22 cellular contexts compared by ENCODE assay signal in genomic region chr9:68808481-68808880, GRCh38.
DNase-seq lines count a peak whose midpoint lies in the region; ATAC-seq and TF ChIP-seq lines count a peak whose summit lies in the region.
"Had no signal": no experiment of that assay in that cellular context is flagged by ENCODE, and none has a peak within 500 bp of the region (broad histone marks: within the 10 kb centered on the region; RNA-seq: fewer than 3 reads in every experiment).

No MANE protein-coding gene starts in this region.

- no peaks in the 10 kb centered on the region for H3K4me1 ChIP-seq in SK-N-SH (ENCODE audit: control insufficient read depth in 1 of 2, insufficient read depth in 2 of 2, low read depth in 1 of 2, low read length in 1 of 2)
- H3K4me1 ChIP-seq: vagina had no signal

- DNase-seq in COR-L47 (lab: John Stamatoyannopoulos, UW) (peak; percentile 52), NCI-H1092 treated with DMSO at 0.1 percent for 48 hours (lab: John Stamatoyannopoulos, UW) (peak; percentile 91), NCI-H2029 treated with DMSO at 0.1 percent for 48 hours (lab: John Stamatoyannopoulos, UW) (peak; percentile 89), SHP77 (lab: John Stamatoyannopoulos, UW) (peak; percentile 36 to 65), OCI-M1 (lab: John Stamatoyannopoulos, UW) (no peak), SK-N-SH (no peak)
- DNase-seq: activated CD4-positive, alpha-beta T cell treated with anti-CD3 and anti-CD28 coated beads, Interleukin-2, amount 50 U/mL, for 4 hours; activated CD8-positive, alpha-beta memory T cell treated with anti-CD3 and anti-CD28 coated beads, Interleukin-2, amount 50 U/mL, for 4 hours; brain microvascular endothelial cell; effector memory CD8-positive, alpha-beta T cell; foreskin melanocyte; sigmoid colon; stimulated activated CD4-positive, alpha-beta T cell treated with anti-CD3 and anti-CD28 coated beads, Interleukin-15, amount 100 ng/mL, for 24 hours; stimulated activated CD8-positive, alpha-beta memory T cell treated with anti-CD3 and anti-CD28 coated beads, Interleukin-4, amount 100 ng/mL, for 48 hours had no signal

- TF ChIP-seq RAD21 in SK-N-SH (IDR thresholded peaks at IDR 0.05; ENCODE audit: low read length): no peak

- POLR2A ChIA-PET in SK-N-SH (lab: Yijun Ruan, JAX): no interaction called here

- CTCF ChIA-PET in SK-N-SH (lab: Yijun Ruan, JAX): no interaction called here

- H3K27me3 ChIP-seq in SK-N-SH (ENCODE audit: insufficient read depth): peaks cover 24% of the 10 kb centered on the region
- H3K27me3 ChIP-seq: BLaER1, brain microvascular endothelial cell, hepatocyte, sigmoid colon, vagina had no signal

- ATAC-seq in GM18505 (IDR thresholded peaks at IDR 0.05; ENCODE audit: unreplicated experiment) (no peak), GM18870 (IDR thresholded peaks at IDR 0.05; ENCODE audit: unreplicated experiment) (no peak)
- ATAC-seq: activated T-helper 17 cell treated with anti-CD3 and anti-CD28 coated beads, Interleukin-2, amount 50 U/mL, for 72 hours; effector memory CD8-positive, alpha-beta T cell; esophagus mucosa; WTC11 had no signal

- no peaks in the 10 kb centered on the region for H4K20me1 ChIP-seq in SK-N-SH (ENCODE audit: insufficient read depth)
- H4K20me1 ChIP-seq: BLaER1 had no signal

- H3K27ac ChIP-seq in SK-N-SH (ENCODE audit: low read depth in 2 of 2, low read length in 1 of 2): no peak overlapping the region
- H3K27ac ChIP-seq: BLaER1, brain microvascular endothelial cell, hepatocyte, vagina had no signal

- WGBS in SK-N-SH (ENCODE audit: low lambda C conversion rate): 4% methylated on average over 4 of the region's 4 CpGs

- H3F3A ChIP-seq in SK-N-SH (replicated peaks; ENCODE audit: insufficient read depth): no peaks in the 10 kb centered on the region

- H3K9ac ChIP-seq in SK-N-SH: no peak overlapping the region
- H3K9ac ChIP-seq: BLaER1 had no signal

- TF ChIP-seq CTCF in SK-N-SH (IDR thresholded peaks at IDR 0.05): no peak

- no peak for TF ChIP-seq POLR2A in GM18505 (IDR thresholded peaks at IDR 0.05; ENCODE audit: borderline replicate concordance, extremely low read depth, insufficient read depth, insufficient read length)

- no peak overlapping the region for H3K4me2 ChIP-seq in SK-N-SH
- H3K4me2 ChIP-seq: BLaER1, hepatocyte had no signal

- H3K9me2 ChIP-seq in SK-N-SH: no peaks in the 10 kb centered on the region

- no peak for TF ChIP-seq EP300 in SK-N-SH (IDR thresholded peaks at IDR 0.05; ENCODE audit: borderline replicate concordance in 1 of 2, low read depth in 1 of 2, low read length in 1 of 2)

- no peaks in the 10 kb centered on the region for H3K9me3 ChIP-seq in SK-N-SH
- H3K9me3 ChIP-seq: BLaER1, sigmoid colon, vagina had no signal

- no peak overlapping the region for H2AFZ ChIP-seq in SK-N-SH (ENCODE audit: low read depth)
- H2AFZ ChIP-seq: hepatocyte had no signal

- H3K36me3 ChIP-seq in SK-N-SH (replicated peaks in 1 of 2; ENCODE audit: control insufficient read depth in 1 of 2, insufficient read depth in 2 of 2, low read length in 1 of 2): no peaks in the 10 kb centered on the region
- H3K36me3 ChIP-seq: BLaER1, brain microvascular endothelial cell, sigmoid colon, vagina had no signal

- H3K79me2 ChIP-seq in SK-N-SH (ENCODE audit: insufficient read depth): no peaks in the 10 kb centered on the region

- H3K4me3 ChIP-seq in SK-N-SH (ENCODE audit: low read depth in 2 of 2, low read length in 1 of 2): no peak overlapping the region
- H3K4me3 ChIP-seq: BLaER1, hepatocyte, sigmoid colon, vagina had no signal

TF ChIP-seq in SK-N-SH, 30 proteins besides CTCF, POLR2A, EP300 and RAD21:
- TF ChIP-seq FOXM1 (IDR thresholded peaks at IDR 0.05; ENCODE audit: low read depth) (no peak), NFIC (IDR thresholded peaks at IDR 0.05; ENCODE audit: borderline replicate concordance) (no peak)

Comparison
In these comparisons a context has a peak if more than half of its experiments do, and no peak if none do; other contexts are left out.
1. DNase-seq: peak in COR-L47 (single experiment), NCI-H1092 treated with DMSO at 0.1 percent for 48 hours (single experiment), NCI-H2029 treated with DMSO at 0.1 percent for 48 hours (single experiment) and SHP77 (2 of 2); none in OCI-M1 (single experiment) and SK-N-SH (single experiment).